ENCODE assay signal across 21 cellular contexts in the genomic region with DNA sequence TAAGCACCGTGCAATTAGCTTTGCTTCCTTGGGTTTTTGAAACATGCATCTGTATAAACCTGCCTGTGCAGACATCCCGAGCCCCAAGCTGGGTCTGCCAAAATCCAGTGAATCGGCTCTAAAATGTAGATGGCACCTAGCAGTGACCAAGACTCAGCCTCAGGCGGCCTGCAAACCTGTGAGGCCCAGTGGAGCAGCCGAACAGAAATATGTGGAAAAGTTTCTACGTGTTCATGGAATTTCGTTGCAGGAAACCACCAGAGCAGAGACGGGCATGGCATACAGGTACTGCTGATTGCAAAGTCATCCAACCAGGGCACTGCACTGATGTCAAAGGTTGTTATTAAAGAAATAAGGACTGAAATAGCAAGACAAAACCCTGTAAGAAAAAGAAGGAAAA. TPM values are rescaled to one million over a fixed set of nuclear protein-coding genes. Genes with fewer than 3 reads are reported as not detected.
DNase-seq lines count a peak whose midpoint lies in the region; ATAC-seq, FAIRE-seq and TF ChIP-seq lines count a peak whose summit lies in the region.
"Had no signal": no experiment of that assay in that cellular context is flagged by ENCODE, and none has a peak within 500 bp of the region (broad histone marks: within the 10 kb centered on the region; RNA-seq: fewer than 3 reads in every experiment).

No MANE protein-coding gene starts in this region.

- peaks cover 2% of the 10 kb centered on the region; the same call in 1 of the 2 replicates for H3K23me2 ChIP-seq in H1 (ENCODE audit: low read depth, low read length)

- H3K4me1 Mint-ChIP-seq in MCF 10A (ENCODE audit: insufficient read depth, unreplicated experiment), result no peaks in the 10 kb centered on the region

- H3K23ac ChIP-seq in H1 (ENCODE audit: insufficient read length), result no peak overlapping the region

- H4K20me1 ChIP-seq in PC-3 (ENCODE audit: low read length), result no peaks in the 10 kb centered on the region
- H4K20me1 ChIP-seq in H1 (replicated peaks in 1 of 2; ENCODE audit: control insufficient read depth in 1 of 2, insufficient read depth in 2 of 2, low read length in 2 of 2), result no peaks in the 10 kb centered on the region
- H4K20me1 ChIP-seq: BLaER1 had no signal

- H3K4ac ChIP-seq in H1 (replicated peaks; ENCODE audit: insufficient read length, low read depth, low read length), result no peak overlapping the region

- no peak overlapping the region for H2BK20ac ChIP-seq in H1 (ENCODE audit: low read length)

- ATAC-seq in PC-3 (no peak), GM19397 (IDR thresholded peaks at IDR 0.05; ENCODE audit: unreplicated experiment) (no peak)
- ATAC-seq: HCT116 had no signal

- no peaks in the 10 kb centered on the region for H3K9me3 Mint-ChIP-seq in MCF 10A (ENCODE audit: unreplicated experiment)
- H3K9me3 Mint-ChIP-seq: CD4-positive, alpha-beta T cell had no signal

- H3K36me3 ChIP-seq in PC-3 (ENCODE audit: low read depth, low read length) (no peaks in the 10 kb centered on the region), H1 (ENCODE audit: control insufficient read depth in 2 of 4, insufficient read depth in 4 of 4, low read length in 3 of 4) (no peaks in the 10 kb centered on the region), subcutaneous abdominal adipose tissue (ENCODE audit: control insufficient read depth in 5 of 5, insufficient read depth in 5 of 5, low read length in 5 of 5) (no peaks in the 10 kb centered on the region), transverse colon (no peaks in the 10 kb centered on the region)
- H3K36me3 ChIP-seq: BLaER1 had no signal

- H4K8ac ChIP-seq in H1 (ENCODE audit: extremely low read depth, insufficient read depth, low read length), result no peak overlapping the region; the same call in 1 of the 2 replicates

- H2BK12ac ChIP-seq in H1 (ENCODE audit: low read depth, low read length), result no peak overlapping the region

- no TSS peak for BruUV-seq in PC-3 (replicated peaks; lab: Mats Ljungman, UMichigan)
- BruUV-seq in MCF 10A (replicated peaks; lab: Mats Ljungman, UMichigan), result no TSS peak

- CTCF ChIA-PET in PC-3 (lab: Charles Lee) (no interaction called here), H1 (lab: Charles Lee; ENCODE audit: partially characterized antibody) (interaction anchor here (0.9 to 7.6 kb wide), 7 partner anchors 7 to 331 kb away, joined by 3 to 53 read pairs (median 5); no protein-coding TSS in a partner anchor), MCF 10A (lab: Yijun Ruan, JAX) (interaction anchor here (0.6 to 2.1 kb wide), 8 partner anchors 9 to 1063 kb away, joined by 3 to 9 read pairs (median 5); no protein-coding TSS in a partner anchor)

- H3K56ac ChIP-seq in H1 (replicated peaks; ENCODE audit: insufficient read length, low read depth, low read length), result no peak overlapping the region

- no peaks in the 10 kb centered on the region for H3K9me2 ChIP-seq in PC-3 (replicated peaks; ENCODE audit: low read length)

- no peaks in the 10 kb centered on the region for H3K79me1 ChIP-seq in H1 (ENCODE audit: low read depth, low read length)

- H3K4me3 ChIP-seq in PC-3 (ENCODE audit: low read length), result no peak overlapping the region
- no peak overlapping the region for H3K4me3 ChIP-seq in H1 (ENCODE audit: extremely low read depth in 1 of 4, insufficient read depth in 2 of 4, low read depth in 3 of 4, low read length in 4 of 4)
- H3K4me3 ChIP-seq in subcutaneous abdominal adipose tissue (ENCODE audit: low read depth in 1 of 5, low read length in 5 of 5), result no peak overlapping the region
- H3K4me3 ChIP-seq in transverse colon, result no peak overlapping the region
- H3K4me3 ChIP-seq: BLaER1, GM23248 had no signal

- H3K14ac ChIP-seq in H1 (ENCODE audit: insufficient read length), result no peak overlapping the region

- no peak overlapping the region for H3K27ac Mint-ChIP-seq in MCF 10A (ENCODE audit: low read depth, unreplicated experiment)
- H3K27ac Mint-ChIP-seq: CD4-positive, alpha-beta T cell had no signal

- H3K4me2 ChIP-seq in PC-3 (ENCODE audit: low read length) (0 out of 2 replicates have a peak overlapping the region, but pooled peaks have one; percentile 32), H1 (ENCODE audit: insufficient read depth in 1 of 2, low read depth in 2 of 2, low read length in 2 of 2) (no peak overlapping the region)
- H3K4me2 ChIP-seq: BLaER1 had no signal

- H3K4me1 ChIP-seq in PC-3 (ENCODE audit: insufficient read depth, low read length) (peaks cover 5% of the 10 kb centered on the region; the same call in 1 of the 2 replicates), H1 (replicated peaks in 1 of 4; ENCODE audit: control insufficient read depth in 3 of 4, insufficient read depth in 4 of 4, low read length in 3 of 4) (no peaks in the 10 kb centered on the region), subcutaneous abdominal adipose tissue (ENCODE audit: control insufficient read depth in 5 of 5, insufficient read depth in 5 of 5, low read length in 5 of 5) (peaks cover 0 to 8% (median 0%) of the 10 kb centered on the region in 5 donors), transverse colon (peaks cover 0 to 4% (median 0%) of the 10 kb centered on the region in 4 donors)
- H3K4me1 ChIP-seq: BLaER1 had no signal

- no peaks in the 10 kb centered on the region for H3F3A ChIP-seq in PC-3 (ENCODE audit: low read length, unreplicated experiment)

- H3K4me3 Mint-ChIP-seq in MCF 10A (ENCODE audit: unreplicated experiment), result no peak overlapping the region
- H3K4me3 Mint-ChIP-seq: CD4-positive, alpha-beta T cell had no signal

- H2AK5ac ChIP-seq in H1 (ENCODE audit: low read depth, low read length), result no peak overlapping the region

- no peak overlapping the region for H2AFZ ChIP-seq in PC-3 (ENCODE audit: low read length)
- peak overlapping the region; percentile 91 for H2AFZ ChIP-seq in H1 (ENCODE audit: low read length)
- H2AFZ ChIP-seq: GM23248 had no signal

- WGBS in H1 (ENCODE audit: extremely low coverage in 1 of 2, insufficient coverage in 1 of 2, insufficient read length in 1 of 2, insufficient replicate concordance in 2 of 2, low coverage in 1 of 2, low lambda C conversion rate in 2 of 2, missing lambda C conversion rate in 1 of 2), 2 experiments, result 92% methylated on average over 8 of the region's 8 CpGs; no CpG with 5 or more reads in 1 of the 2 experiments
- 87 to 93% methylated on average over 8 of the region's 8 CpGs for WGBS in transverse colon (ENCODE audit: low coverage in 1 of 2), 2 donors

- no peak overlapping the region for H3K18ac ChIP-seq in H1 (ENCODE audit: extremely low read depth, low read length)

- no peak for DNase-seq in PC-3
- no peak for DNase-seq in H1 (ENCODE audit: low read depth in 1 of 2, low spot score in 2 of 2)
- DNase-seq in MCF 10A (ENCODE audit: unreplicated experiment), result no peak
- DNase-seq in activated effector memory CD4-positive, alpha-beta T cell treated with Interleukin-2 at 50 U/mL for 16 hours, result no peak
- DNase-seq in transverse colon, result no peak
- DNase-seq: ACHN; CD4-positive, alpha-beta T cell; COR-L47; DMS79; GM23248; KG1; NCI-H1105; NCI-H2081; NCI-H446 treated with DMSO at 0.1 percent for 48 hours; NCI-H526 treated with DMSO at 0.1 percent for 48 hours; Right ventricle myocardium superior had no signal

- no peaks in the 10 kb centered on the region for H3K9me3 ChIP-seq in PC-3 (ENCODE audit: low read length)
- no peaks in the 10 kb centered on the region for H3K9me3 ChIP-seq in H1 (ENCODE audit: insufficient read depth in 2 of 2, low read depth in 1 of 2, low read length in 1 of 2)
- no peaks in the 10 kb centered on the region for H3K9me3 ChIP-seq in subcutaneous abdominal adipose tissue (ENCODE audit: control insufficient read depth in 5 of 5, low read length in 5 of 5)
- H3K9me3 ChIP-seq in transverse colon, result no peaks in the 10 kb centered on the region
- H3K9me3 ChIP-seq: BLaER1 had no signal

- no peaks in the 10 kb centered on the region for H3K36me3 Mint-ChIP-seq in MCF 10A (ENCODE audit: insufficient read depth, unreplicated experiment)

- FAIRE-seq in H1 (lab: Jason Lieb, UNC), result no peak
- FAIRE-seq: HTR-8/SVneo had no signal

- H3K27me3 ChIP-seq in PC-3 (ENCODE audit: low read length) (peaks cover 26% of the 10 kb centered on the region; the same call in 1 of the 2 replicates), H1 (replicated peaks in 1 of 4; ENCODE audit: control insufficient read depth in 3 of 4, extremely low read depth in 1 of 4, insufficient read depth in 3 of 4, low read length in 3 of 4) (no peaks in the 10 kb centered on the region), subcutaneous abdominal adipose tissue (ENCODE audit: control insufficient read depth in 5 of 5, insufficient read depth in 4 of 5, low read length in 5 of 5) (no peaks in the 10 kb centered on the region), transverse colon (no peaks in the 10 kb centered on the region)
- H3K27me3 ChIP-seq: BLaER1 had no signal

- no peak overlapping the region for H4K91ac ChIP-seq in H1 (replicated peaks; ENCODE audit: insufficient read length, low read length)

- peaks cover 71% of the 10 kb centered on the region for H3K27me3 Mint-ChIP-seq in MCF 10A (ENCODE audit: insufficient read depth, unreplicated experiment)

- TF ChIP-seq POLR2A in H1 (IDR thresholded peaks at IDR 0.05; ENCODE audit: control extremely low read depth in 1 of 2, low read depth in 2 of 2, low read length in 2 of 2) (no peak), transverse colon (IDR thresholded peaks at IDR 0.05) (no peak)

- no peak overlapping the region for H2BK120ac ChIP-seq in H1 (replicated peaks; ENCODE audit: low read depth, low read length)

- H3K9ac ChIP-seq in PC-3 (ENCODE audit: low read length) (no peak overlapping the region), H1 (replicated peaks in 1 of 4; ENCODE audit: extremely low read depth in 1 of 4, low read depth in 3 of 4, low read length in 3 of 4) (no peak overlapping the region), subcutaneous abdominal adipose tissue (ENCODE audit: low read length in 5 of 5) (no peak overlapping the region)
- H3K9ac ChIP-seq: BLaER1, GM23248 had no signal

- POLR2A ChIA-PET in PC-3 (lab: Charles Lee; ENCODE audit: unreplicated experiment), result no interaction called here
- POLR2A ChIA-PET in H1 (lab: Charles Lee; ENCODE audit: partially characterized antibody), result no interaction called here
- POLR2A ChIA-PET in MCF 10A (lab: Yijun Ruan, JAX), result no interaction called here

- no peak for TF ChIP-seq EP300 in H1 (IDR thresholded peaks at IDR 0.05; ENCODE audit: borderline replicate concordance in 1 of 2, low read depth in 2 of 2, low read length in 2 of 2)
- no peak for TF ChIP-seq EP300 in transverse colon (IDR thresholded peaks at IDR 0.05; ENCODE audit: low read depth)

- H3K27ac ChIP-seq in PC-3 (ENCODE audit: low read length), result no peak overlapping the region
- no peak overlapping the region for H3K27ac ChIP-seq in H1 (ENCODE audit: low read depth, low read length)
- H3K27ac ChIP-seq in subcutaneous abdominal adipose tissue (ENCODE audit: low read depth, low read length), result peak overlapping the region; percentile 32
- no peak overlapping the region for H3K27ac ChIP-seq in transverse colon
- H3K27ac ChIP-seq: BLaER1, GM23248 had no signal

- in situ Hi-C loops in transverse colon (cut with MboI; ENCODE audit: low pct_ligation_motif_present in 1 of 4, low pct_unique_long_range_greater_than_20kb in 1 of 4, low sequenced_read_pairs in 3 of 4), result loop anchor here in 1 of 4 donors (25.0 kb wide), 1 partner anchor 519 kb away; a partner anchor contains a TSS

- intact Hi-C loops in PC-3 (cut with micrococcal nuclease), result no loop called here
- intact Hi-C loops in MCF 10A (cut with micrococcal nuclease), result no loop called here
- intact Hi-C loops in transverse colon (cut with DNase I; ENCODE audit: low total_unique reads), result no loop called here

- TF ChIP-seq CTCF in PC-3 (conservative IDR thresholded peaks at IDR 0.05; ENCODE audit: low read depth, low read length), result no peak
- TF ChIP-seq CTCF in H1 (IDR thresholded peaks at IDR 0.05; ENCODE audit: control extremely low read depth in 1 of 3, insufficient read depth in 1 of 3, low read depth in 1 of 3, low read length in 3 of 3), result no peak
- TF ChIP-seq CTCF in MCF 10A (IDR thresholded peaks at IDR 0.05; ENCODE audit: unreplicated experiment), result no peak
- no peak for TF ChIP-seq CTCF in transverse colon (IDR thresholded peaks at IDR 0.05)

- H3K79me2 ChIP-seq in PC-3 (ENCODE audit: low read length) (no peaks in the 10 kb centered on the region), H1 (ENCODE audit: control insufficient read depth in 1 of 2, insufficient read depth in 2 of 2, low read length in 2 of 2) (no peaks in the 10 kb centered on the region)

- no peak for TF ChIP-seq RAD21 in H1 (IDR thresholded peaks at IDR 0.05 in 1 of 2, conservative IDR thresholded peaks at IDR 0.05 in 1 of 2; ENCODE audit: low read depth in 2 of 2, low read length in 2 of 2)

- no peak overlapping the region for H2BK5ac ChIP-seq in H1 (ENCODE audit: low read depth, low read length)

- H2BK15ac ChIP-seq in H1 (ENCODE audit: low read length), result no peak overlapping the region

- no peak overlapping the region for H4K5ac ChIP-seq in H1 (ENCODE audit: insufficient read length, low read depth, low read length)

RNA-seq across cellular contexts. Expression of a gene that starts 22.8 kb away (rescaled TPM):
- not detected in 2 replicates for total RNA-seq in PC-3 (2014; rRNA removed)
- 2.3 and 2.4 TPM in 2 replicates for total RNA-seq in H1 (2021; fragmentation: NEBNext Ultra II Directional; extraction: Animal tissue kit (Norgen Biotek cat#: 25700))
- polyA plus RNA-seq in H1 (2011; rRNA removed), result 0.31 and 0.51 TPM in 2 replicates
- polyA plus RNA-seq in H1 (2011; cell fraction: cytosol; rRNA removed), result 0.37 TPM
- polyA plus RNA-seq in H1 (2011; cell fraction: nucleus; rRNA removed), result 0.33 TPM
- polyA plus RNA-seq in H1 (2012, experiment 1 of 2), result 1.2 to 2.2 TPM (median 1.8 TPM) in 4 replicates
- 0.07 TPM for polyA plus RNA-seq in H1 (2012, experiment 2 of 2)
- polyA plus RNA-seq in H1 (2013, experiment 1 of 2), result 0.79 TPM
- 0.53 TPM for polyA plus RNA-seq in H1 (2013, experiment 2 of 2)
- polyA minus RNA-seq in H1 (2011; rRNA and poly(A)+ RNA removed), result 1.5 and 2.1 TPM in 2 replicates
- polyA minus RNA-seq in H1 (2011; cell fraction: cytosol; rRNA and poly(A)+ RNA removed), result 1.5 TPM
- polyA minus RNA-seq in H1 (2011; cell fraction: nucleus; rRNA and poly(A)+ RNA removed), result 3.2 TPM
- 0.44 and 0.49 TPM in 2 replicates for total RNA-seq in MCF 10A (2022)
- 1 to 10 TPM in 3 of 4 donors, under 1 TPM in 1; 0.20 to 3.0 (median 1.6) TPM for total RNA-seq in transverse colon
- total RNA-seq: GM23248 had no signal
